13 cellular contexts compared by ENCODE assay signal in the genomic region with DNA sequence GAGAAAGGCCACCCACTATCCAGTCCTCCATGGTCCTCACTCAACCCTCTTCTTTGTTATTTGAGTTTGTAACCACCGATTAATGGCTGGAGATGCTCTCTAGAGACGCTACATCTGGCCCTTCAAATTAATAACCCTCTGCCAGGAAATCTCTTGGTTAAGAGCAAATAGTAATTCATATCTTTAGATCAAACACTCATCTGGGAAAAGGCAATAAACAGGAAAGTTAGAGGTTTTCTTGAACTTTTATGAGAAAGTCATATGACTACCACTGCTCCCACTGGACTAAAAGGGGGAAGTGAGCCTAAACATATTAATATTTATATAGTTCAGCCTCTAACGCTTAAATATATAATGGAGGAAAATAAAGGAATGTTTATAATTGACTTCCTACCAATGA. TPM values are rescaled to one million over a fixed set of nuclear protein-coding genes. Genes with fewer than 3 reads are reported as not detected.
DNase-seq lines count a peak whose midpoint lies in the region; ATAC-seq and TF ChIP-seq lines count a peak whose summit lies in the region.
"Had no signal": no experiment of that assay in that cellular context is flagged by ENCODE, and none has a peak within 500 bp of the region (broad histone marks: within the 10 kb centered on the region; RNA-seq: fewer than 3 reads in every experiment).

No MANE protein-coding gene starts in this region.

- POLR2A ChIA-PET in PC-9 (lab: Charles Lee; ENCODE audit: unreplicated experiment), result no interaction called here

- peak overlapping the region in 5 of 11 experiments; percentile 79 to 90 (median 84); a peak in 6 of 22 replicates for H3K9ac ChIP-seq in BLaER1 treated with 17β-estradiol and CSF1 and Interleukin-3, amounts not matched to agents 10 nM and 100 nM
- H3K9ac ChIP-seq in mesendoderm (ENCODE audit: low read length), result no peak overlapping the region

- no TSS peak for BruUV-seq in PC-9 (replicated peaks; lab: Mats Ljungman, UMichigan)

- H4K5ac ChIP-seq in mesendoderm (ENCODE audit: low read length), result no peak overlapping the region

- peak; percentile 54 for DNase-seq in DMS79 treated with DMSO at 0.1 percent for 48 hours (lab: John Stamatoyannopoulos, UW)
- DNase-seq in PC-9, result no peak
- no peak for DNase-seq in mesendoderm
- DNase-seq in A172 (ENCODE audit: low spot score), result no peak
- no peak for DNase-seq in stimulated activated CD4-positive, alpha-beta T cell treated with anti-CD3 and anti-CD28 coated beads, Interleukin-4, amount 100 ng/mL, for 4 hours
- DNase-seq: activated CD4-positive, CD25-positive, alpha-beta regulatory T cell; activated CD8-positive, alpha-beta memory T cell treated with anti-CD3 and anti-CD28 coated beads, Interleukin-2, amount 10 ng/mL, durations not matched to agents 7 days and 5 days; CD4-positive, CD25-positive, alpha-beta regulatory T cell; left colon; stimulated activated naive CD8-positive, alpha-beta T cell treated with anti-CD3 and anti-CD28 coated beads, Interleukin-15, Interleukin-2, amounts not matched to agents 100 U/mL and 50 U/mL, for 24 hours had no signal

- CTCF ChIA-PET in PC-9 (lab: Charles Lee), result no interaction called here

- ATAC-seq in GM18861 (IDR thresholded peaks at IDR 0.05; ENCODE audit: unreplicated experiment), result no peak
- no peak for ATAC-seq in GM21717 (IDR thresholded peaks at IDR 0.05; ENCODE audit: unreplicated experiment)
- ATAC-seq: activated CD8-positive, alpha-beta memory T cell treated with anti-CD3 and anti-CD28 coated beads, Interleukin-2, amount 10 ng/mL, durations not matched to agents 7 days and 5 days; left colon; stimulated activated naive CD8-positive, alpha-beta T cell treated with anti-CD3 and anti-CD28 coated beads, Interleukin-15, Interleukin-2, amounts not matched to agents 100 U/mL and 50 U/mL, for 24 hours had no signal

- H3K79me1 ChIP-seq in mesendoderm (ENCODE audit: low read length), result peaks cover 3% of the 10 kb centered on the region

- peaks cover 0 to 51% (median 24%) of the 10 kb centered on the region in 11 experiments; a peak in 15 of 22 replicates for H4K20me1 ChIP-seq in BLaER1 treated with 17β-estradiol and CSF1 and Interleukin-3, amounts not matched to agents 10 nM and 100 nM
- no peaks in the 10 kb centered on the region; the same call in 1 of the 2 replicates for H4K20me1 ChIP-seq in PC-9 (ENCODE audit: insufficient read depth)

- peaks cover 47% of the 10 kb centered on the region for H3K79me2 ChIP-seq in PC-9 (ENCODE audit: low read depth)
- peaks cover 3% of the 10 kb centered on the region for H3K79me2 ChIP-seq in mesendoderm (ENCODE audit: control insufficient read depth, insufficient read depth, low read length)

- H4K8ac ChIP-seq in mesendoderm (ENCODE audit: low read depth, low read length), result no peak overlapping the region

- H2BK15ac ChIP-seq in mesendoderm (replicated peaks; ENCODE audit: low read depth), result no peak overlapping the region

- no peak overlapping the region for H3K56ac ChIP-seq in mesendoderm (ENCODE audit: low read length)

- H2AK5ac ChIP-seq in mesendoderm (ENCODE audit: low read length), result no peak overlapping the region

- peaks cover 21 to 41% (median 33%) of the 10 kb centered on the region in 10 experiments for H3K4me1 ChIP-seq in BLaER1 treated with 17β-estradiol and CSF1 and Interleukin-3, amounts not matched to agents 10 nM and 100 nM
- peaks cover 23% of the 10 kb centered on the region for H3K4me1 ChIP-seq in PC-9 (replicated peaks; ENCODE audit: insufficient read depth)
- no peaks in the 10 kb centered on the region for H3K4me1 ChIP-seq in mesendoderm (ENCODE audit: control insufficient read depth, low read depth, low read length)

- no peak overlapping the region for H3K4ac ChIP-seq in mesendoderm (ENCODE audit: low read depth, low read length)

- H3K4me3 ChIP-seq in BLaER1 treated with 17β-estradiol and CSF1 and Interleukin-3, amounts not matched to agents 10 nM and 100 nM, result peak overlapping the region; percentile 81 to 94 (median 86)
- no peak overlapping the region for H3K4me3 ChIP-seq in PC-9
- H3K4me3 ChIP-seq in mesendoderm (ENCODE audit: low read length), result no peak overlapping the region

- WGBS in mesendoderm (ENCODE audit: extremely low coverage, insufficient coverage, low lambda C conversion rate), result no CpG with 5 or more reads among the region's 3 CpGs

- TF ChIP-seq CTCF in PC-9 (conservative IDR thresholded peaks at IDR 0.05), result no peak

- no peak overlapping the region for H2BK5ac ChIP-seq in mesendoderm (ENCODE audit: low read length)

- peak overlapping the region; percentile 61 for H2BK120ac ChIP-seq in mesendoderm (ENCODE audit: low read depth, low read length)

- H3K9me2 ChIP-seq in PC-9 (ENCODE audit: insufficient read depth), result no peaks in the 10 kb centered on the region; the same call in 1 of the 2 replicates

- H3K23ac ChIP-seq in mesendoderm (ENCODE audit: low read length), result no peak overlapping the region

- peaks cover 0 to 7% (median 0%) of the 10 kb centered on the region in 11 experiments; a peak in 3 of 22 replicates for H3K9me3 ChIP-seq in BLaER1 treated with 17β-estradiol and CSF1 and Interleukin-3, amounts not matched to agents 10 nM and 100 nM (replicated peaks in 1 of 11)
- no peaks in the 10 kb centered on the region for H3K9me3 ChIP-seq in PC-9 (ENCODE audit: insufficient read depth, low read depth)

- no peak overlapping the region for H3K18ac ChIP-seq in mesendoderm (ENCODE audit: low read length)

- peaks cover 22% of the 10 kb centered on the region for H3F3A ChIP-seq in PC-9 (ENCODE audit: insufficient read depth, low read depth)

- H3K27me3 ChIP-seq in BLaER1 treated with 17β-estradiol and CSF1 and Interleukin-3, amounts not matched to agents 10 nM and 100 nM, result no peaks in the 10 kb centered on the region
- no peaks in the 10 kb centered on the region for H3K27me3 ChIP-seq in PC-9 (ENCODE audit: insufficient read depth, low read depth)
- no peaks in the 10 kb centered on the region for H3K27me3 ChIP-seq in mesendoderm (ENCODE audit: insufficient read depth, low read length, poor library complexity)

- intact Hi-C loops in PC-9 (cut with micrococcal nuclease; ENCODE audit: unreplicated experiment), result no loop called here

- H2AFZ ChIP-seq in PC-9, result no peak overlapping the region

- H3K36me3 ChIP-seq in BLaER1 treated with 17β-estradiol and CSF1 and Interleukin-3, amounts not matched to agents 10 nM and 100 nM, result peaks cover 0 to 23% (median 4%) of the 10 kb centered on the region in 11 experiments; a peak in 8 of 22 replicates
- H3K36me3 ChIP-seq in PC-9 (ENCODE audit: low read depth) (no peaks in the 10 kb centered on the region), mesendoderm (ENCODE audit: control insufficient read depth, insufficient read depth, low read length) (no peaks in the 10 kb centered on the region)

- H3K27ac ChIP-seq in BLaER1 treated with 17β-estradiol and CSF1 and Interleukin-3, amounts not matched to agents 10 nM and 100 nM, result no peak overlapping the region
- H3K27ac ChIP-seq in PC-9, result no peak overlapping the region
- H3K27ac ChIP-seq in mesendoderm (ENCODE audit: low read depth, low read length), result no peak overlapping the region

- H3K4me2 ChIP-seq in BLaER1 treated with 17β-estradiol and CSF1 and Interleukin-3, amounts not matched to agents 10 nM and 100 nM, result peak overlapping the region; percentile 80 to 95 (median 90)
- H3K4me2 ChIP-seq in PC-9, result peak overlapping the region; percentile 98
- H3K4me2 ChIP-seq in mesendoderm (ENCODE audit: low read length), result no peak overlapping the region

RNA-seq across cellular contexts. Expression of a gene that starts 2.9 kb away (rescaled TPM):
- total RNA-seq in PC-9 (2021), result 15.7 and 19.5 TPM in 2 replicates
- 18.9 TPM for polyA plus RNA-seq in mesendoderm (2013, experiment 1 of 2)
- 17.9 TPM for polyA plus RNA-seq in mesendoderm (2013, experiment 2 of 2)
- total RNA-seq in A172 (2014; rRNA removed; shearing (Covaris generic)), result 5.9 and 6.8 TPM in 2 replicates

RNA-seq across cellular contexts. Expression of a gene that starts 58.5 kb away (rescaled TPM):
- 117 and 118 TPM in 2 replicates for total RNA-seq in PC-9 (2021)
- polyA plus RNA-seq in mesendoderm (2013, experiment 1 of 2), result 208 TPM
- polyA plus RNA-seq in mesendoderm (2013, experiment 2 of 2), result 207 TPM
- 144 and 290 TPM in 2 replicates for total RNA-seq in A172 (2014; rRNA removed; shearing (Covaris generic))

Comparison
In these comparisons a context has a peak if more than half of its experiments do, and no peak if none do; other contexts are left out.
1. H3K4me3 ChIP-seq: peak in BLaER1 treated with 17β-estradiol and CSF1 and Interleukin-3, amounts not matched to agents 10 nM and 100 nM (10 of 10); none in PC-9 (single experiment) and mesendoderm (single experiment).